ENCODE assay signal across 18 cellular contexts in genomic region chr5:73317523-73317922, GRCh38.
DNase-seq lines count a peak whose midpoint lies in the region; ATAC-seq, FAIRE-seq and TF ChIP-seq lines count a peak whose summit lies in the region.
"Had no signal": no experiment of that assay in that cellular context is flagged by ENCODE, and none has a peak within 500 bp of the region (broad histone marks: within the 10 kb centered on the region; RNA-seq: fewer than 3 reads in every experiment).

No MANE protein-coding gene starts in this region.

- no peaks in the 10 kb centered on the region for H3K36me3 ChIP-seq in HEK293 (ENCODE audit: control insufficient read depth in 2 of 2, insufficient read depth in 1 of 2, low read length in 2 of 2)
- H3K36me3 ChIP-seq: BLaER1, HAP-1 had no signal

- H3K9me3 ChIP-seq in HEK293 (ENCODE audit: control insufficient read depth, insufficient read depth, low read depth, low read length) (no peaks in the 10 kb centered on the region), right cardiac atrium (ENCODE audit: control insufficient read depth, low read length) (no peaks in the 10 kb centered on the region)
- H3K9me3 ChIP-seq: BLaER1, Caco-2, HAP-1 had no signal

- TF ChIP-seq CTCF in HEK293 (tag by site-specific recombination; IDR thresholded peaks at IDR 0.05) (no peak), GM13977 (IDR thresholded peaks at IDR 0.05; ENCODE audit: extremely low read depth, insufficient read depth, missing control alignments) (no peak)

- H3K27ac ChIP-seq in HEK293 (ENCODE audit: extremely low read depth, low read depth, low read length) (no peak overlapping the region), right cardiac atrium (ENCODE audit: low read length) (no peak overlapping the region)
- H3K27ac ChIP-seq: BLaER1, HL-60 had no signal

- whole genome bisulfite sequencing in right cardiac atrium, result 71% methylated on average over 2 of the region's 2 CpGs

- in situ Hi-C loops in GM13977 (cut with MboI; ENCODE audit: low pct_unique_long_range_greater_than_20kb, low sequenced_read_pairs, unreplicated experiment), result no loop called here

- DNase-seq in RCC 7860 (ENCODE audit: low spot score) (peak; percentile 62), glomerular visceral epithelial cell (ENCODE audit: extremely low spot score) (peak; percentile 64), left kidney (ENCODE audit: low read depth, low spot score) (peak; percentile 74), right cardiac atrium (no peak), SK-N-DZ (ENCODE audit: low spot score) (no peak), GM13977 (ENCODE audit: low spot score) (no peak)
- no peak for DNase-seq in activated T-cell treated with anti-CD3 and anti-CD28 coated beads, Interleukin-2, amount 50 U/mL, for 48 hours
- DNase-seq: 8988T; AML-193; Caco-2; CD8-positive, alpha-beta memory T cell; DMS53; GF-D8 had no signal

- H3K4me3 ChIP-seq in HEK293 (ENCODE audit: low read depth, low read length) (no peak overlapping the region), right cardiac atrium (ENCODE audit: low read length) (no peak overlapping the region)
- H3K4me3 ChIP-seq: BLaER1, HAP-1 had no signal

- H3K4me1 ChIP-seq in HEK293 (ENCODE audit: control insufficient read depth, insufficient read depth, low read length) (no peaks in the 10 kb centered on the region), right cardiac atrium (ENCODE audit: control insufficient read depth, insufficient read depth, low read length) (no peaks in the 10 kb centered on the region)
- H3K4me1 ChIP-seq: Caco-2, HAP-1 had no signal

- ATAC-seq in right cardiac atrium, result no peak

- FAIRE-seq in RCC 7860 (lab: Jason Lieb, UNC), result no peak
- FAIRE-seq: H1 had no signal

- intact Hi-C loops in right cardiac atrium (cut with DNase I), result no loop called here

- POLR2A ChIA-PET in HEK293 (lab: Yijun Ruan, JAX), result no interaction called here

- H3K27me3 ChIP-seq in right cardiac atrium (ENCODE audit: control insufficient read depth, insufficient read depth), result peaks cover 2% of the 10 kb centered on the region
- H3K27me3 ChIP-seq: BLaER1 had no signal

- CTCF ChIA-PET in HEK293 (lab: Yijun Ruan, JAX), result no interaction called here

TF ChIP-seq in HEK293, 187 proteins besides CTCF, POLR2A, EP300 and RAD21:
- TF ChIP-seq MYNN (tag by site-specific recombination; IDR thresholded peaks at IDR 0.05; ENCODE audit: borderline replicate concordance) (no peak), ZIC2 (tag by site-specific recombination; IDR thresholded peaks at IDR 0.05) (peak; percentile 77)

Comparison
In these comparisons a context has a peak if more than half of its experiments do, and no peak if none do; other contexts are left out.
1. DNase-seq: peak in RCC 7860 (single experiment), glomerular visceral epithelial cell (single experiment) and left kidney (single experiment); none in right cardiac atrium (0 of 3), SK-N-DZ (single experiment), GM13977 (single experiment) and activated T-cell treated with anti-CD3 and anti-CD28 coated beads, Interleukin-2, amount 50 U/mL, for 48 hours (0 of 2).